Comparison of ENCODE assay signal across 8 cellular contexts in the genomic region with DNA sequence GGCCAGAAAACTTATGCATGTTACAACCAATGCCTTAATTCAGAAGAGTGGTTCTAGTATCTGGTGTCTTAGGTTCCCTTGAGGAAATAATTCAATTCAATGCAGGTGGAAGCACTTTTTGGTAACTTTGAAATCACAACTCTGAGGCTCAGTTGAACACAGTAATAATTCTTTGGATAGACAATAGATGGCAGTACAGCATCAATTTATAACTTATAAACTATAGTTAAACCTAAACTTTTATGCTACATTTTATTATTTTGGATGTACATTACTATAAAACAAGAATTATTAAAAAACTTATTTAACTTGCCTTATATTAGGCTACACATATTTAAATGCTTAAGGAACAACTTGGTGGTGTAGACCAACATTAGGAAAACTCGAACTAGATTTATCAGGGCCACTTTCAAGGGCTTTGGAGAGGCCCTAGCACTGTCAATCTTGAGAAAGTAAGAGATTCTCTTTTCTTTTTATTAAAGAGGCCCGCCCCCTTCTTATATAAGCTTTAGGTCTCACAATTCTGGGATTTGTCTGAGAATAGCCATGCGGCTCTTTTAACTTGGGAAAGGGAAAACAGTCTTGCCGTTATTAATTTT.
DNase-seq lines count a peak whose midpoint lies in the region; ATAC-seq and TF ChIP-seq lines count a peak whose summit lies in the region.

No MANE protein-coding gene starts in this region.

- in situ Hi-C loops in Panc1 (cut with HindIII; ENCODE audit: low pct_unique_long_range_greater_than_20kb, low sequenced_read_pairs) (no loop called here), transverse colon (cut with MboI; ENCODE audit: low pct_ligation_motif_present in 1 of 4, low pct_unique_long_range_greater_than_20kb in 1 of 4, low sequenced_read_pairs in 3 of 4) (loop anchor here (5.0 to 10.0 kb wide), 3 partner anchors 112 to 538 kb away; no protein-coding TSS in a partner anchor)

- CTCF ChIA-PET in Panc1 (lab: Charles Lee) = interaction anchor here (1.5 kb wide), 1 partner anchor 120 kb away, joined by 7 read pairs; no protein-coding TSS in a partner anchor

- POLR2A ChIA-PET in Panc1 (lab: Charles Lee) = no interaction called here

- DNase-seq in heart left ventricle = no peak
- no peak for DNase-seq in right atrium auricular region (ENCODE audit: low spot score)
- no peak for DNase-seq in Panc1 (ENCODE audit: low read depth, low spot score)
- peak; percentile 36 for DNase-seq in fibroblast of pulmonary artery (ENCODE audit: low read depth)
- no peak for DNase-seq in transverse colon
- no peak for DNase-seq in KG1 (lab: John Stamatoyannopoulos, UW)

- H3K4me3 ChIP-seq in heart left ventricle (no peak overlapping the region), right atrium auricular region (no peak overlapping the region), Panc1 (ENCODE audit: low read depth in 2 of 2, low read length in 2 of 2) (no peak overlapping the region), fibroblast of pulmonary artery (replicated peaks; ENCODE audit: low read depth, low read length) (no peak overlapping the region), transverse colon (no peak overlapping the region)

- H3K4me1 ChIP-seq in heart left ventricle (peaks cover 0 to 38% (median 0%) of the 10 kb centered on the region in 12 donors), right atrium auricular region (no peaks in the 10 kb centered on the region), Panc1 (ENCODE audit: control insufficient read depth, insufficient read depth, low read length) (no peaks in the 10 kb centered on the region), transverse colon (peaks cover 0 to 35% (median 3%) of the 10 kb centered on the region in 4 donors)

- TF ChIP-seq POLR2A in heart left ventricle (IDR thresholded peaks at IDR 0.05) (no peak), transverse colon (IDR thresholded peaks at IDR 0.05) (no peak)

- TF ChIP-seq CTCF in heart left ventricle (IDR thresholded peaks at IDR 0.05) (peak; percentile 22 to 61 (median 51)), right atrium auricular region (IDR thresholded peaks at IDR 0.05) (peak in 1 of 2 donors; percentile 67), Panc1 (IDR thresholded peaks at IDR 0.05) (peak; percentile 63; the same call in 1 of the 2 replicates), fibroblast of pulmonary artery (IDR thresholded peaks at IDR 0.05; ENCODE audit: low read length, missing control alignments) (peak; percentile 41), transverse colon (IDR thresholded peaks at IDR 0.05) (peak; percentile 42 to 60 (median 45))

- peaks cover 0 to 26% (median 0%) of the 10 kb centered on the region in 9 donors for H3K27me3 ChIP-seq in heart left ventricle
- H3K27me3 ChIP-seq in right atrium auricular region = no peaks in the 10 kb centered on the region
- peaks cover 19% of the 10 kb centered on the region; the same call in 1 of the 2 replicates for H3K27me3 ChIP-seq in Panc1 (ENCODE audit: control insufficient read depth, insufficient read depth, low read length)
- H3K27me3 ChIP-seq in transverse colon = no peaks in the 10 kb centered on the region

- no TSS peak for BruUV-seq in Panc1 (replicated peaks; lab: Mats Ljungman, UMichigan)

- H3K27ac ChIP-seq in heart left ventricle (no peak overlapping the region), right atrium auricular region (no peak overlapping the region), Panc1 (ENCODE audit: low read length) (no peak overlapping the region), transverse colon (peak overlapping the region in 3 of 4 donors; percentile 55)

- TF ChIP-seq EP300 in transverse colon (IDR thresholded peaks at IDR 0.05; ENCODE audit: low read depth) = no peak

- intact Hi-C loops in heart left ventricle (cut with DNase I) = loop anchor here in 5 of 10 donors (2.0 to 10.0 kb wide), 4 partner anchors 112 to 536 kb away; no protein-coding TSS in a partner anchor
- intact Hi-C loops in Panc1 (cut with micrococcal nuclease; ENCODE audit: unreplicated experiment) = loop anchor here (1.0 to 5.0 kb wide), 3 partner anchors 110 to 531 kb away; no protein-coding TSS in a partner anchor
- intact Hi-C loops in transverse colon (cut with DNase I; ENCODE audit: low total_unique reads) = loop anchor here (5.0 kb wide), 1 partner anchor 116 kb away; no protein-coding TSS in a partner anchor

- ATAC-seq in heart left ventricle (peak in 1 of 4 donors; percentile 39), Panc1 (peak; percentile 68; the same call in 1 of the 2 replicates), HG02973 (IDR thresholded peaks at IDR 0.05; ENCODE audit: unreplicated experiment) (no peak), GM21529 (IDR thresholded peaks at IDR 0.05; ENCODE audit: unreplicated experiment) (no peak)

- no peaks in the 10 kb centered on the region for H3K36me3 ChIP-seq in heart left ventricle
- H3K36me3 ChIP-seq in right atrium auricular region = no peaks in the 10 kb centered on the region
- no peaks in the 10 kb centered on the region for H3K36me3 ChIP-seq in Panc1 (ENCODE audit: control insufficient read depth, insufficient read depth, low read length)
- no peaks in the 10 kb centered on the region for H3K36me3 ChIP-seq in transverse colon

- H3K9me3 ChIP-seq in heart left ventricle (no peaks in the 10 kb centered on the region), right atrium auricular region (no peaks in the 10 kb centered on the region), Panc1 (ENCODE audit: control insufficient read depth, insufficient read depth, low read depth, low read length) (no peaks in the 10 kb centered on the region), transverse colon (no peaks in the 10 kb centered on the region)

- WGBS in heart left ventricle, 4 donors = 48 to 63% (median 53%) methylated on average over 4 of the region's 4 CpGs
- 28 to 63% methylated on average over 3 to 4 of the region's 4 CpGs for WGBS in transverse colon (ENCODE audit: low coverage in 1 of 2), 2 donors

Comparison
In these comparisons a context has a peak if more than half of its experiments do, and no peak if none do; other contexts are left out.
1. H3K27ac ChIP-seq: peak in transverse colon (3 of 4); none in heart left ventricle (0 of 12), right atrium auricular region (0 of 2) and Panc1 (single experiment).